Comparison of ENCODE assay signal across 22 cellular contexts in the genomic region with DNA sequence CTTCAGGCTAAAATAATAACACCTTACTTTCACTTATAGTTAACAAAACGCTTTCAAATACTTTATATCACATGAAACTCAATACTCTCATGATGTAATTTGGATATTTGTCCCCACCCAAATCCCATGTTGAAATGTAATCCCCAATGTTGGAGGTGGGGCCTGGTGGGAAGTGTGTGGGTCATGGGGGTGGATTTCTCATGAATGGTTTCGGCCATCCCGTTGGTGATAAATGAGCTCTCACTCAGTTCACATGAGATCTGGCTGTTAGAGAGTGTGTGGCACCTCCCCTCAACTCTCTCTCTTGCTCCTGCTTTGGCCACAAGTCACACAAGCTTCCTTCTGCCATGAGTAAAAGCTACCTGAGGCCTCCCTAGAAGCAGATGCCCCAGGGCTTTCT.
"Had no signal": no experiment of that assay in that cellular context is flagged by ENCODE, and none has a peak within 500 bp of the region (broad histone marks: within the 10 kb centered on the region; RNA-seq: fewer than 3 reads in every experiment).

No MANE protein-coding gene starts in this region.

- H3K36me3 Mint-ChIP-seq: activated CD8-positive, alpha-beta memory T cell treated with anti-CD3 and anti-CD28 coated beads, Interleukin-2, amount 10 ng/mL, durations not matched to agents 7 days and 5 days; T-cell had no signal

- H3K4me3 ChIP-seq: coronary artery, right lobe of liver had no signal

- H3K27ac Mint-ChIP-seq: activated CD4-positive, alpha-beta T cell treated with anti-CD3 and anti-CD28 coated beads, Interleukin-2, amount 10 ng/mL, durations not matched to agents 24 days and 14 days; activated CD8-positive, alpha-beta memory T cell treated with anti-CD3 and anti-CD28 coated beads, Interleukin-2, amount 10 ng/mL, durations not matched to agents 7 days and 5 days; activated CD8-positive, alpha-beta T cell treated with anti-CD3 and anti-CD28 coated beads for 36 hours; activated naive CD4-positive, alpha-beta T cell treated with anti-CD3 and anti-CD28 coated beads, Interleukin-2, amount 50 U/mL, for 24 hours; T-cell; T-helper 2 cell treated with Interferon-gamma antibody and Interleukin-4, amounts not matched to agents 5 μg/mL and 100 μg/mL, for 36 hours had no signal

- H3K36me3 ChIP-seq: right lobe of liver had no signal

- H3K4me3 Mint-ChIP-seq: activated CD4-positive, alpha-beta T cell treated with anti-CD3 and anti-CD28 coated beads, Interleukin-2, amount 10 ng/mL, durations not matched to agents 24 days and 14 days; activated CD8-positive, alpha-beta memory T cell treated with anti-CD3 and anti-CD28 coated beads, Interleukin-2, amount 10 ng/mL, durations not matched to agents 7 days and 5 days; activated CD8-positive, alpha-beta T cell treated with anti-CD3 and anti-CD28 coated beads for 36 hours; activated naive CD4-positive, alpha-beta T cell treated with anti-CD3 and anti-CD28 coated beads, Interleukin-2, amount 50 U/mL, for 24 hours; central memory CD8-positive, alpha-beta T cell; T-cell; T-helper 2 cell treated with Interferon-gamma antibody and Interleukin-4, amounts not matched to agents 5 μg/mL and 100 μg/mL, for 36 hours had no signal

- ATAC-seq: activated CD4-positive, CD25-positive, alpha-beta regulatory T cell treated with anti-CD3 and anti-CD28 coated beads, Interleukin-2, amount 50 U/mL, for 24 hours; activated CD8-positive, alpha-beta memory T cell treated with anti-CD3 and anti-CD28 coated beads, Interleukin-2, amount 10 ng/mL, durations not matched to agents 7 days and 5 days; activated CD8-positive, alpha-beta T cell treated with anti-CD3 and anti-CD28 coated beads for 36 hours; left ventricle myocardium superior; right lobe of liver; T-cell had no signal

- H3K4me1 ChIP-seq: right lobe of liver had no signal

- H3K27ac ChIP-seq: coronary artery, right lobe of liver, VCaP had no signal

- DNase-seq: activated CD4-positive, alpha-beta T cell treated with anti-CD3 and anti-CD28 coated beads, Interleukin-2, amount 10 ng/mL, durations not matched to agents 24 days and 14 days; activated CD8-positive, alpha-beta memory T cell treated with anti-CD3 and anti-CD28 coated beads, Interleukin-2, amount 10 ng/mL, durations not matched to agents 7 days and 5 days; activated CD8-positive, alpha-beta T cell treated with anti-CD3 and anti-CD28 coated beads for 36 hours; activated gamma-delta T cell; activated T-cell treated with anti-CD3 and anti-CD28 coated beads for 4 hours; aorta; erythroblast; glutamatergic neuron; hippocampal formation; left ventricle myocardium superior; nucleus accumbens; right lobe of liver; small intestine; stimulated activated CD4-positive, alpha-beta T cell treated with anti-CD3 and anti-CD28 coated beads, Interleukin-15, amount 100 ng/mL, for 24 hours; stimulated activated naive CD4-positive, alpha-beta T cell; T-cell had no signal

- H3K9me3 ChIP-seq: right lobe of liver had no signal

- H3K27me3 Mint-ChIP-seq: activated naive CD4-positive, alpha-beta T cell treated with anti-CD3 and anti-CD28 coated beads, Interleukin-2, amount 50 U/mL, for 24 hours had no signal

- H3K9me3 Mint-ChIP-seq: activated CD8-positive, alpha-beta T cell treated with anti-CD3 and anti-CD28 coated beads for 36 hours; activated naive CD4-positive, alpha-beta T cell treated with anti-CD3 and anti-CD28 coated beads, Interleukin-2, amount 50 U/mL, for 24 hours; central memory CD8-positive, alpha-beta T cell; T-cell; T-helper 2 cell treated with Interferon-gamma antibody and Interleukin-4, amounts not matched to agents 5 μg/mL and 100 μg/mL, for 36 hours had no signal

- H3K4me1 Mint-ChIP-seq: activated naive CD4-positive, alpha-beta T cell treated with anti-CD3 and anti-CD28 coated beads, Interleukin-2, amount 50 U/mL, for 24 hours; central memory CD8-positive, alpha-beta T cell; T-cell had no signal

- H3K27me3 ChIP-seq: right lobe of liver had no signal
